1 cellular context compared by ENCODE assay signal in genomic region chr6:122751291-122751690, GRCh38.
TF ChIP-seq lines count a peak whose summit lies in the region.

No MANE protein-coding gene starts in this region.

TF ChIP-seq in GM23338, 12 proteins besides CTCF, POLR2A, EP300 and RAD21 (continued from another document):
- TF ChIP-seq ZNF462 (CRISPR knock-in tag; IDR thresholded peaks at IDR 0.05) (no peak), CREB1 (CRISPR knock-in tag; IDR thresholded peaks at IDR 0.05; ENCODE audit: low read depth) (no peak), ETS1 (IDR thresholded peaks at IDR 0.05) (no peak), STAT1 (IDR thresholded peaks at IDR 0.05; ENCODE audit: unreplicated experiment) (no peak), EZH2phosphoT487 (IDR thresholded peaks at IDR 0.05; ENCODE audit: unreplicated experiment) (no peak), NANOG (IDR thresholded peaks at IDR 0.05; ENCODE audit: borderline replicate concordance) (no peak)
